8 cellular contexts compared by ENCODE assay signal in genomic region chr11:67584205-67584880, GRCh38. TPM values are rescaled to one million over a fixed set of nuclear protein-coding genes. Genes with fewer than 3 reads are reported as not detected.
A peak's percentile ranks its signal among the peaks of the same experiment; 100 is the strongest.
DNase-seq lines count a peak whose midpoint lies in the region; ATAC-seq and TF ChIP-seq lines count a peak whose summit lies in the region.

No MANE protein-coding gene starts in this region.

- H3K9me3 ChIP-seq in upper lobe of right lung: no peaks in the 10 kb centered on the region

- TF ChIP-seq CTCF in GM13976 (IDR thresholded peaks at IDR 0.05; ENCODE audit: borderline replicate concordance, control extremely low read depth, extremely low read depth, insufficient read depth, missing control alignments) (no peak), fibroblast of the aortic adventitia (IDR thresholded peaks at IDR 0.05; ENCODE audit: insufficient read depth, low read length) (no peak), upper lobe of right lung (IDR thresholded peaks at IDR 0.05) (no peak)

- intact Hi-C loops in upper lobe of right lung (cut with DNase I): no loop called here

- no peaks in the 10 kb centered on the region for H3K27me3 ChIP-seq in upper lobe of right lung

- peaks cover 33% of the 10 kb centered on the region for H3K4me1 Mint-ChIP-seq in activated T-helper 17 cell treated with anti-CD3 and anti-CD28 coated beads, Interleukin-2, amount 50 U/mL, for 72 hours
- peaks cover 23 to 70% (median 45%) of the 10 kb centered on the region in 4 donors for H3K4me1 Mint-ChIP-seq in naive thymus-derived CD8-positive, alpha-beta T cell

- peaks cover 28% of the 10 kb centered on the region for H3K36me3 Mint-ChIP-seq in activated T-helper 17 cell treated with anti-CD3 and anti-CD28 coated beads, Interleukin-2, amount 50 U/mL, for 72 hours (ENCODE audit: low read depth)
- peaks cover 0 to 4% (median 0%) of the 10 kb centered on the region in 3 donors for H3K36me3 Mint-ChIP-seq in naive thymus-derived CD8-positive, alpha-beta T cell

- H3K4me3 ChIP-seq in fibroblast of the aortic adventitia (ENCODE audit: low read depth, low read length) (peak overlapping the region; percentile 82), upper lobe of right lung (peak overlapping the region; percentile 92)

- peak overlapping the region; percentile 68 for H3K4me3 Mint-ChIP-seq in activated T-helper 17 cell treated with anti-CD3 and anti-CD28 coated beads, Interleukin-2, amount 50 U/mL, for 72 hours
- peak overlapping the region; percentile 68 to 87 (median 82) for H3K4me3 Mint-ChIP-seq in naive thymus-derived CD8-positive, alpha-beta T cell

- POLR2A ChIA-PET in naive thymus-derived CD8-positive, alpha-beta T cell (lab: Charles Lee): interaction anchor here (0.8 to 1.6 kb wide), 8 partner anchors 8 to 345 kb away, joined by 3 to 7 read pairs (median 3); partner anchors contain the start of gene POLD4

- DNase-seq in GM13976 (ENCODE audit: low spot score) (peak; percentile 53), NCI-H2196 (lab: John Stamatoyannopoulos, UW; ENCODE audit: unreplicated experiment) (peak; percentile 69), fibroblast of the aortic adventitia (ENCODE audit: low read depth) (peak; percentile 58), upper lobe of right lung (peak; percentile 93), NCI-H2081 treated with DMSO at 0.1 percent for 48 hours (lab: John Stamatoyannopoulos, UW) (no peak)
- peak in 2 of 10 donors; percentile 29 to 32 for DNase-seq in naive thymus-derived CD8-positive, alpha-beta T cell

- peak; percentile 18 for ATAC-seq in activated T-helper 17 cell treated with anti-CD3 and anti-CD28 coated beads, Interleukin-2, amount 50 U/mL, for 72 hours (replicated peaks)
- peak; percentile 19 to 27 for ATAC-seq in naive thymus-derived CD8-positive, alpha-beta T cell
- ATAC-seq in upper lobe of right lung (peak; percentile 79), GM18867 (IDR thresholded peaks at IDR 0.05; ENCODE audit: unreplicated experiment) (no peak)

- H3K36me3 ChIP-seq in upper lobe of right lung: peaks cover 21% of the 10 kb centered on the region

- H3K27ac ChIP-seq in upper lobe of right lung: peak overlapping the region; percentile 99

- no peaks in the 10 kb centered on the region for H3K27me3 Mint-ChIP-seq in activated T-helper 17 cell treated with anti-CD3 and anti-CD28 coated beads, Interleukin-2, amount 50 U/mL, for 72 hours
- peaks cover 0 to 5% (median 1%) of the 10 kb centered on the region in 5 donors for H3K27me3 Mint-ChIP-seq in naive thymus-derived CD8-positive, alpha-beta T cell

- H3K27ac Mint-ChIP-seq in activated T-helper 17 cell treated with anti-CD3 and anti-CD28 coated beads, Interleukin-2, amount 50 U/mL, for 72 hours: no peak overlapping the region
- peak overlapping the region; percentile 67 to 92 (median 86) for H3K27ac Mint-ChIP-seq in naive thymus-derived CD8-positive, alpha-beta T cell

- in situ Hi-C loops in GM13976 (cut with MboI; ENCODE audit: low sequenced_read_pairs, unreplicated experiment): no loop called here

- no peaks in the 10 kb centered on the region for H3K9me3 Mint-ChIP-seq in activated T-helper 17 cell treated with anti-CD3 and anti-CD28 coated beads, Interleukin-2, amount 50 U/mL, for 72 hours
- no peaks in the 10 kb centered on the region for H3K9me3 Mint-ChIP-seq in naive thymus-derived CD8-positive, alpha-beta T cell

- peaks cover 18% of the 10 kb centered on the region for H3K4me1 ChIP-seq in upper lobe of right lung

RNA-seq across cellular contexts. Expression of gene GSTP1, which starts 0.7 kb away (rescaled TPM):
- total RNA-seq in activated T-helper 17 cell treated with anti-CD3 and anti-CD28 coated beads, Interleukin-2, amount 50 U/mL, for 72 hours: 100 to 1,000 TPM; 187 to 394 TPM
- total RNA-seq in fibroblast of the aortic adventitia (ENCODE audit: low replicate concordance): 172 and 538 TPM in 2 replicates
- 100 to 1,000 TPM; 177 to 186 TPM for total RNA-seq in naive thymus-derived CD8-positive, alpha-beta T cell
- 100 to 1,000 TPM; 234 to 278 (median 276) TPM for polyA plus RNA-seq in naive thymus-derived CD8-positive, alpha-beta T cell
- 751 TPM for total RNA-seq in upper lobe of right lung

RNA-seq across cellular contexts. Expression of gene NDUFV1, which starts 22.4 kb away (rescaled TPM):
- 100 to 1,000 TPM; 160 to 238 TPM for total RNA-seq in activated T-helper 17 cell treated with anti-CD3 and anti-CD28 coated beads, Interleukin-2, amount 50 U/mL, for 72 hours
- total RNA-seq in fibroblast of the aortic adventitia (ENCODE audit: low replicate concordance) (116 and 138 TPM in 2 replicates), upper lobe of right lung (141 TPM)
- 100 to 1,000 TPM; 197 to 199 TPM for total RNA-seq in naive thymus-derived CD8-positive, alpha-beta T cell
- polyA plus RNA-seq in naive thymus-derived CD8-positive, alpha-beta T cell: 100 to 1,000 TPM; 122 to 123 (median 122) TPM

RNA-seq across cellular contexts. Expression of gene NUDT8, which starts 45.4 kb away (rescaled TPM):
- 10 to 100 TPM; 12.0 to 23.1 TPM for total RNA-seq in activated T-helper 17 cell treated with anti-CD3 and anti-CD28 coated beads, Interleukin-2, amount 50 U/mL, for 72 hours
- total RNA-seq in fibroblast of the aortic adventitia (ENCODE audit: low replicate concordance): 8.4 and 9.5 TPM in 2 replicates
- 1 to 10 TPM; 2.0 to 3.2 TPM for total RNA-seq in naive thymus-derived CD8-positive, alpha-beta T cell
- polyA plus RNA-seq in naive thymus-derived CD8-positive, alpha-beta T cell: 1 to 10 TPM; 2.7 to 3.1 (median 2.7) TPM
- 12.2 TPM for total RNA-seq in upper lobe of right lung

RNA-seq across cellular contexts. Expression of gene TBX10, which starts 55.2 kb away (rescaled TPM):
- total RNA-seq in activated T-helper 17 cell treated with anti-CD3 and anti-CD28 coated beads, Interleukin-2, amount 50 U/mL, for 72 hours: not detected
- total RNA-seq in fibroblast of the aortic adventitia (ENCODE audit: low replicate concordance): not detected in 2 replicates
- not detected for total RNA-seq in naive thymus-derived CD8-positive, alpha-beta T cell
- not detected for polyA plus RNA-seq in naive thymus-derived CD8-positive, alpha-beta T cell
- total RNA-seq in upper lobe of right lung: not detected
